In genomic region chr3:31485206-31485605, GRCh38 we compare ENCODE assay signal across 17 cellular contexts.
"Had no signal": no experiment of that assay in that cellular context is flagged by ENCODE, and none has a peak within 500 bp of the region (broad histone marks: within the 10 kb centered on the region; RNA-seq: fewer than 3 reads in every experiment).

No MANE protein-coding gene starts in this region.

- H3K9me3 ChIP-seq: colonic mucosa, upper lobe of right lung had no signal

- DNase-seq: activated CD4-positive, alpha-beta T cell treated with anti-CD3 and anti-CD28 coated beads, Interleukin-2, amount 50 U/mL, for 1 hour; activated CD8-positive, alpha-beta memory T cell treated with anti-CD3 and anti-CD28 coated beads, Interleukin-2, amount 50 U/mL, for 48 hours; activated gamma-delta T cell; activated T-cell treated with anti-CD3 and anti-CD28 coated beads, Interleukin-2, amount 50 U/mL, for 48 hours; colonic mucosa; erythroblast; heart left ventricle; kidney glomerular epithelial cell; left ventricle myocardium inferior; mammary epithelial cell; nephron progenitor cell; occipital lobe; stimulated activated naive B cell treated with anti-CD40 and anti-IgM and Interleukin-4, amounts not matched to agents 10 μg/mL and 1 μg/mL and 100 μg/mL, for 72 hours; upper lobe of right lung had no signal

- H3K4me1 ChIP-seq: ascending aorta, colonic mucosa, gastroesophageal sphincter, heart left ventricle, left ventricle myocardium inferior, upper lobe of right lung had no signal

- H3K4me3 ChIP-seq: ascending aorta, colonic mucosa, gastroesophageal sphincter, heart left ventricle, left ventricle myocardium inferior, thoracic aorta, upper lobe of right lung had no signal

- H3K27ac ChIP-seq: ascending aorta, colonic mucosa, gastroesophageal sphincter, heart left ventricle, left ventricle myocardium inferior, thoracic aorta, upper lobe of right lung had no signal

- H3K36me3 ChIP-seq: ascending aorta, colonic mucosa, gastroesophageal sphincter, heart left ventricle, left ventricle myocardium inferior, thoracic aorta, upper lobe of right lung had no signal

- H3K27me3 ChIP-seq: ascending aorta, colonic mucosa, gastroesophageal sphincter, heart left ventricle, upper lobe of right lung had no signal
